ENCODE assay signal across 8 cellular contexts in genomic region chr22:38755911-38756532, GRCh38. TPM values are rescaled to one million over a fixed set of nuclear protein-coding genes. Genes with fewer than 3 reads are reported as not detected.
DNase-seq lines count a peak whose midpoint lies in the region; ATAC-seq and TF ChIP-seq lines count a peak whose summit lies in the region.

SUN2 (minus strand) TSS chr22:38755998; CDS start chr22:38752628, 3,370 bp downstream.

- CTCF ChIA-PET in OCI-LY7 (lab: Charles Lee; ENCODE audit: unreplicated experiment): interaction anchor here (1.3 kb wide), 1 partner anchor 13 kb away, joined by 4 read pairs; no protein-coding TSS in a partner anchor

- no peak for TF ChIP-seq CTCF in OCI-LY7 (conservative IDR thresholded peaks at IDR 0.05; ENCODE audit: low read length)
- TF ChIP-seq CTCF in mucosa of descending colon (IDR thresholded peaks at IDR 0.05): no peak

- intact Hi-C loops in OCI-LY7 (cut with micrococcal nuclease; ENCODE audit: unreplicated experiment): loop anchor here (2.0 to 10.0 kb wide), 2 partner anchors 51 to 689 kb away; partner anchors contain the start of gene GTPBP1
- intact Hi-C loops in mucosa of descending colon (cut with DNase I, micrococcal nuclease): no loop called here

- H3K27ac ChIP-seq in OCI-LY7 (ENCODE audit: low read depth, low read length, poor library complexity, severe bottlenecking) (peak within 1 kb of the TSS; percentile 79), epithelial cell of prostate (peak within 1 kb of the TSS; percentile 91)

- no TSS peak for BruUV-seq in OCI-LY7 (replicated peaks; lab: Mats Ljungman, UMichigan)

- H3K4me3 ChIP-seq in OCI-LY7 (ENCODE audit: low read depth, low read length, poor library complexity, severe bottlenecking) (peak within 1 kb of the TSS; percentile 94), mucosa of descending colon (peak within 1 kb of the TSS; percentile 72)

- H3K9me3 ChIP-seq in OCI-LY7 (ENCODE audit: low read length) (no peaks in the 10 kb centered on the region), mucosa of descending colon (no peaks in the 10 kb centered on the region)

- H3K36me3 ChIP-seq in OCI-LY7 (ENCODE audit: insufficient read depth, low read length): peaks cover 17% of the 10 kb centered on the region
- H3K36me3 ChIP-seq in mucosa of descending colon (ENCODE audit: low read depth): peaks cover 3% of the 10 kb centered on the region

- peak within 1 kb of the TSS; percentile 99 for H3K4me2 ChIP-seq in OCI-LY7 (ENCODE audit: low read length)

- peak within 1 kb of the TSS; percentile 91 for H2AFZ ChIP-seq in OCI-LY7 (ENCODE audit: low read length)

- peak; percentile 73 for ATAC-seq in HG03432 (IDR thresholded peaks at IDR 0.05; ENCODE audit: unreplicated experiment)
- peak; percentile 79 for ATAC-seq in mucosa of descending colon

- DNase-seq in C1 segment of cervical spinal cord (lab: John Stamatoyannopoulos, UW) (peak; percentile 48 to 95 (median 88)), OCI-LY7 (ENCODE audit: low spot score) (peak; percentile 88), activated T-cell treated with anti-CD3 and anti-CD28 coated beads for 4 hours (peak; percentile 92), epithelial cell of prostate (ENCODE audit: low read depth, low spot score) (no peak), mucosa of descending colon (peak; percentile 96 to 97 (median 97))
- peak; percentile 84 to 91 for DNase-seq in stimulated activated CD8-positive, alpha-beta memory T cell treated with anti-CD3 and anti-CD28 coated beads, Interleukin-4, amount 100 ng/mL, for 1 hour (ENCODE audit: low read depth in 2 of 2, low spot score in 1 of 2)

- POLR2A ChIA-PET in OCI-LY7 (lab: Charles Lee): interaction anchor here (0.5 to 0.7 kb wide), 3 partner anchors 11 to 251 kb away, joined by 3 read pairs; no protein-coding TSS in a partner anchor

- no peaks in the 10 kb centered on the region for H3K9me2 ChIP-seq in OCI-LY7 (ENCODE audit: insufficient read depth, low read length)

- H3K4me1 ChIP-seq in OCI-LY7 (ENCODE audit: insufficient read depth, low read length, poor library complexity, severe bottlenecking): peaks cover 52% of the 10 kb centered on the region
- H3K4me1 ChIP-seq in mucosa of descending colon (ENCODE audit: low read depth): peaks cover 14% of the 10 kb centered on the region

- TF ChIP-seq POLR2A in GM19099 (IDR thresholded peaks at IDR 0.05; ENCODE audit: extremely low read depth, insufficient read length, low read depth): peak; percentile 81

- H3K79me2 ChIP-seq in OCI-LY7 (ENCODE audit: insufficient read depth, low read depth, low read length): peaks cover 6% of the 10 kb centered on the region; the same call in 1 of the 2 replicates

- H4K20me1 ChIP-seq in OCI-LY7 (ENCODE audit: insufficient read depth, low read length): 0 out of 2 replicates have a peak, but pooled peaks cover 4% of the 10 kb centered on the region

RNA-seq across cellular contexts. Expression of gene SUN2, which starts in this region (rescaled TPM):
- total RNA-seq in OCI-LY7 (2014; rRNA removed; shearing (Covaris generic)): 59.1 and 67.6 TPM in 2 replicates
- total RNA-seq in OCI-LY7 (2022) (80.2 and 95.7 TPM in 2 replicates), mucosa of descending colon (100 to 1,000 TPM; 130 to 235 (median 181) TPM)
